Comparison of ENCODE assay signal across 22 cellular contexts in the genomic region with DNA sequence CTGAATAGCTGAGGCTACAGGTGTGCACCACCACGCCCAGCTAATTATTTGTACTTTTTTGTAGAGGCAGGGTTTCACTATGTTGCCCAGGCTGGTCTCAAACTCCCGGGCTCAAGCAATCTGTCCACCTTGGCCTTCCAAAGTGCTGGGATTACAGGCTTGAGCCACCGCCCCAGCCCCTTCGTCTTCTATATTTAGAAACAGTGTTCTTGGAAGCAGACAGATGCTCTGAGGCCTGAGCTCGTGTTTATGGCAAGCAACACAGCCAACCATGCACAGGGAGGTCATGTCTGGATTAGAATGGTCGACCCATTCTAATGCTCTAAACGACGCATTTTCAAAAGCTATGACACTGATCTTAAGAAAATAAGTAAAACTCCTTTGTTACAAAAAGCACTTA. TPM values are rescaled to one million over a fixed set of nuclear protein-coding genes. Genes with fewer than 3 reads are reported as not detected.
A peak's percentile ranks its signal among the peaks of the same experiment; 100 is the strongest.
DNase-seq lines count a peak whose midpoint lies in the region; ATAC-seq, FAIRE-seq and TF ChIP-seq lines count a peak whose summit lies in the region.
"Had no signal": no experiment of that assay in that cellular context is flagged by ENCODE, and none has a peak within 500 bp of the region (broad histone marks: within the 10 kb centered on the region; RNA-seq: fewer than 3 reads in every experiment).

No MANE protein-coding gene starts in this region.

- H3K27me3 ChIP-seq in skeletal muscle tissue (ENCODE audit: control insufficient read depth in 3 of 3, insufficient read depth in 3 of 3, low read length in 3 of 3), result no peaks in the 10 kb centered on the region
- H3K27me3 ChIP-seq: ovary, SJCRH30, tibial nerve had no signal

- FAIRE-seq in GM12892 (lab: Jason Lieb, UNC), result no peak
- FAIRE-seq: colon, GM18507, H1 had no signal

- no peaks in the 10 kb centered on the region for H3K27me3 Mint-ChIP-seq in stimulated activated naive CD8-positive, alpha-beta T cell treated with anti-CD3 and anti-CD28 coated beads, Interleukin-15, Interleukin-2, amounts not matched to agents 100 ng/mL and 50 ng/mL, for 24 hours
- H3K27me3 Mint-ChIP-seq: activated B cell treated with CpG ODN at 0.5 μM for 24 hours had no signal

- H3K9me3 Mint-ChIP-seq in stimulated activated naive CD8-positive, alpha-beta T cell treated with anti-CD3 and anti-CD28 coated beads, Interleukin-15, Interleukin-2, amounts not matched to agents 100 ng/mL and 50 ng/mL, for 24 hours, result no peaks in the 10 kb centered on the region
- H3K9me3 Mint-ChIP-seq: activated B cell treated with CpG ODN at 0.5 μM for 24 hours had no signal

- no peak overlapping the region for H3K4me3 Mint-ChIP-seq in stimulated activated naive CD8-positive, alpha-beta T cell treated with anti-CD3 and anti-CD28 coated beads, Interleukin-15, Interleukin-2, amounts not matched to agents 100 ng/mL and 50 ng/mL, for 24 hours
- H3K4me3 Mint-ChIP-seq: activated B cell treated with CpG ODN at 0.5 μM for 24 hours had no signal

- H3K27ac ChIP-seq in skeletal muscle tissue (ENCODE audit: low read depth, low read length), result peak overlapping the region; percentile 30
- H3K27ac ChIP-seq: SJCRH30 had no signal

- H3K4me1 ChIP-seq in skeletal muscle tissue (ENCODE audit: control insufficient read depth in 3 of 3, insufficient read depth in 3 of 3, low read length in 3 of 3), result peaks cover 51 to 61% (median 59%) of the 10 kb centered on the region in 3 donors
- H3K4me1 ChIP-seq: SJCRH30 had no signal

- H3K9ac ChIP-seq in skeletal muscle tissue (ENCODE audit: low read depth in 1 of 3, low read length in 3 of 3), result peak overlapping the region in 1 of 3 donors; percentile 57

- H3K4me3 ChIP-seq in skeletal muscle tissue (ENCODE audit: low read length in 3 of 3), result peak overlapping the region in 1 of 3 donors; percentile 49
- H3K4me3 ChIP-seq: ovary, SJCRH30, tibial nerve had no signal

- peaks cover 10 to 13% (median 12%) of the 10 kb centered on the region in 3 donors for H3K36me3 ChIP-seq in skeletal muscle tissue (ENCODE audit: control insufficient read depth in 3 of 3, insufficient read depth in 3 of 3, low read length in 3 of 3)
- H3K36me3 ChIP-seq: ovary, SJCRH30 had no signal

- H3K36me3 Mint-ChIP-seq in stimulated activated naive CD8-positive, alpha-beta T cell treated with anti-CD3 and anti-CD28 coated beads, Interleukin-15, Interleukin-2, amounts not matched to agents 100 ng/mL and 50 ng/mL, for 24 hours (ENCODE audit: low read depth), result peaks cover 40% of the 10 kb centered on the region

- no peak for DNase-seq in stimulated activated naive CD8-positive, alpha-beta T cell treated with anti-CD3 and anti-CD28 coated beads, Interleukin-15, Interleukin-2, amounts not matched to agents 100 U/mL and 50 U/mL, for 24 hours
- DNase-seq in left ventricle myocardium superior (no peak), COLO668 (lab: John Stamatoyannopoulos, UW; ENCODE audit: unreplicated experiment) (no peak), NCI-H2029 treated with DMSO at 0.1 percent for 48 hours (lab: John Stamatoyannopoulos, UW) (no peak), KBM-7 (no peak), GM12892 (ENCODE audit: insufficient read length) (no peak)
- DNase-seq: activated B cell treated with CpG ODN at 0.5 μM for 24 hours; activated effector memory CD4-positive, alpha-beta T cell treated with anti-CD3 and anti-CD28 coated beads, Interleukin-2, amount 50 U/mL, for 16 hours; foreskin fibroblast; NCI-H1105; NCI-H526; ovary; SJCRH30; stimulated activated CD4-positive, alpha-beta T cell treated with anti-CD3 and anti-CD28 coated beads, Interleukin-2, amount 100 ng/mL, for 48 hours; T-helper 2 cell had no signal

- intact Hi-C loops in left ventricle myocardium superior (cut with micrococcal nuclease), result no loop called here

- in situ Hi-C loops in KBM-7 (cut with MboI; ENCODE audit: low pct_unique_long_range_greater_than_20kb, low sequenced_read_pairs), result no loop called here

- peaks cover 39% of the 10 kb centered on the region for H3K4me1 Mint-ChIP-seq in stimulated activated naive CD8-positive, alpha-beta T cell treated with anti-CD3 and anti-CD28 coated beads, Interleukin-15, Interleukin-2, amounts not matched to agents 100 ng/mL and 50 ng/mL, for 24 hours (ENCODE audit: low read depth)

- ATAC-seq in stimulated activated naive CD8-positive, alpha-beta T cell treated with anti-CD3 and anti-CD28 coated beads, Interleukin-15, Interleukin-2, amounts not matched to agents 100 U/mL and 50 U/mL, for 24 hours, result no peak
- peak; percentile 52 for ATAC-seq in left ventricle myocardium superior

- no peak for TF ChIP-seq POLR2A in GM12892 (IDR thresholded peaks at IDR 0.05; ENCODE audit: low read depth, low read length)

- peak overlapping the region; percentile 26 for H3K27ac Mint-ChIP-seq in stimulated activated naive CD8-positive, alpha-beta T cell treated with anti-CD3 and anti-CD28 coated beads, Interleukin-15, Interleukin-2, amounts not matched to agents 100 ng/mL and 50 ng/mL, for 24 hours
- H3K27ac Mint-ChIP-seq: activated B cell treated with CpG ODN at 0.5 μM for 24 hours had no signal

- no peaks in the 10 kb centered on the region for H3K9me3 ChIP-seq in skeletal muscle tissue (ENCODE audit: control insufficient read depth in 3 of 3, low read length in 3 of 3)
- H3K9me3 ChIP-seq: ovary, SJCRH30, tibial nerve had no signal

RNA-seq across cellular contexts. Expression of gene TMEM204, which starts 16.6 kb away (rescaled TPM):
- total RNA-seq in left ventricle myocardium superior (28.8 TPM), skeletal muscle tissue (8.9 TPM)
- polyA plus RNA-seq in GM12892 (2012; ENCODE audit: missing spikeins), result 0.15 TPM
- total RNA-seq: H1, LHCN-M2 had no signal
- polyA plus RNA-seq: H1 had no signal

RNA-seq across cellular contexts. Expression of gene TELO2, which starts 56.9 kb away (rescaled TPM):
- 21.6 TPM for total RNA-seq in left ventricle myocardium superior
- total RNA-seq in skeletal muscle tissue, result 11.0 TPM
- polyA plus RNA-seq in GM12892 (2012; ENCODE audit: missing spikeins), result 13.7 TPM
